19 cellular contexts compared by ENCODE assay signal in the genomic region with DNA sequence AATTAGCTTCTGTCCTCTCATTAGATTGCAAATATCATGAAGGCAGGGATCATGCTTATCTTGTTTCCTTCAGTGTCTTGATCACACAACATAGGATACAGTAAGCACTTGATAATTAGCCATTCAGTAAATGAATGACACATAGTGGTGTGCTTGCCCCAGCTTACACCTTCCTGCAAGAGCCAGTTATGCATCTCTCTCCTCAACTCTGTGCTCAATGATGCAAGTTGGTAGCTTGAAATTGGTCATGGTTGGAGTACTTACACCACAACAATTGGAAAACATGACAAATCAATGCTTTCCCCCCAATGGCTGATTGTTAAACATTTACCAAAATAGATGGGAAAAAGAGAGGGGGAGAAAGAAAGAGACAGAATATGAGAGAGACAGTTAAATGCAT.
DNase-seq lines count a peak whose midpoint lies in the region; ATAC-seq and TF ChIP-seq lines count a peak whose summit lies in the region.
"Had no signal": no experiment of that assay in that cellular context is flagged by ENCODE, and none has a peak within 500 bp of the region (broad histone marks: within the 10 kb centered on the region; RNA-seq: fewer than 3 reads in every experiment).

No MANE protein-coding gene starts in this region.

- in situ Hi-C loops in Caki2 (cut with HindIII; ENCODE audit: low pct_unique_long_range_greater_than_20kb, low sequenced_read_pairs), result no loop called here
- in situ Hi-C loops in G401 (cut with HindIII; ENCODE audit: low sequenced_read_pairs), result no loop called here

- ATAC-seq in stimulated activated naive CD8-positive, alpha-beta T cell treated with anti-CD3 and anti-CD28 coated beads, Interleukin-15, Interleukin-2, amounts not matched to agents 100 U/mL and 50 U/mL, for 24 hours, result no peak
- ATAC-seq: A549; CD8-positive, alpha-beta T cell; GM12878 had no signal

- H3K4me3 ChIP-seq in epithelial cell of proximal tubule (ENCODE audit: low read depth, low read length) (no peak overlapping the region), kidney epithelial cell (ENCODE audit: low read depth, low read length) (no peak overlapping the region)
- H3K4me3 ChIP-seq: A549; BLaER1 treated with 17β-estradiol and CSF1 and Interleukin-3, amounts not matched to agents 10 nM and 100 nM; GM12878 had no signal

- H3K27me3 ChIP-seq in kidney epithelial cell (ENCODE audit: control insufficient read depth, insufficient read depth, low read length), result no peaks in the 10 kb centered on the region
- H3K27me3 ChIP-seq: BLaER1 treated with 17β-estradiol and CSF1 and Interleukin-3, amounts not matched to agents 10 nM and 100 nM had no signal

- no peaks in the 10 kb centered on the region for H3K36me3 ChIP-seq in kidney epithelial cell (ENCODE audit: control insufficient read depth, insufficient read depth, low read length)
- H3K36me3 ChIP-seq: BLaER1 treated with 17β-estradiol and CSF1 and Interleukin-3, amounts not matched to agents 10 nM and 100 nM had no signal

- peak; percentile 7 for DNase-seq in Caki2 (ENCODE audit: low read depth)
- DNase-seq in epithelial cell of proximal tubule (ENCODE audit: low read depth), result peak; percentile 89
- peak; percentile 79 for DNase-seq in kidney epithelial cell (ENCODE audit: low read depth)
- peak; percentile 32 for DNase-seq in left kidney (ENCODE audit: low read depth, low spot score)
- no peak for DNase-seq in stimulated activated naive CD8-positive, alpha-beta T cell treated with anti-CD3 and anti-CD28 coated beads, Interleukin-15, Interleukin-2, amounts not matched to agents 100 U/mL and 50 U/mL, for 24 hours
- no peak for DNase-seq in G401 (ENCODE audit: low spot score)
- no peak for DNase-seq in NCI-H2196 treated with DMSO at 0.1 percent for 48 hours (lab: John Stamatoyannopoulos, UW; ENCODE audit: unreplicated experiment)
- DNase-seq in NCI-H1694 (lab: John Stamatoyannopoulos, UW), result no peak
- DNase-seq: AML-193; Caco-2; CD4-positive, alpha-beta T cell; CD8-positive, alpha-beta T cell; DMS 273 treated with DMSO at 0.1 percent for 48 hours; DMS153; DMS79 treated with DMSO at 0.1 percent for 48 hours; GDM1 had no signal

- TF ChIP-seq CTCF in epithelial cell of proximal tubule (conservative IDR thresholded peaks at IDR 0.05; ENCODE audit: low read depth, low read length) (no peak), kidney epithelial cell (IDR thresholded peaks at IDR 0.05; ENCODE audit: insufficient read depth, low read length, poor library complexity, severe bottlenecking) (no peak)

Comparison
In these comparisons a context has a peak if more than half of its experiments do, and no peak if none do; other contexts are left out.
1. DNase-seq: peak in Caki2 (single experiment), epithelial cell of proximal tubule (single experiment), kidney epithelial cell (single experiment) and left kidney (single experiment); none in stimulated activated naive CD8-positive, alpha-beta T cell treated with anti-CD3 and anti-CD28 coated beads, Interleukin-15, Interleukin-2, amounts not matched to agents 100 U/mL and 50 U/mL, for 24 hours (single experiment), G401 (single experiment), NCI-H2196 treated with DMSO at 0.1 percent for 48 hours (single experiment) and NCI-H1694 (single experiment).